Comparison of ENCODE assay signal across 8 cellular contexts in genomic region chr9:34665381-34666250, GRCh38. TPM values are rescaled to one million over a fixed set of nuclear protein-coding genes. Genes with fewer than 3 reads are reported as not detected.
DNase-seq lines count a peak whose midpoint lies in the region; ATAC-seq and TF ChIP-seq lines count a peak whose summit lies in the region.

No MANE protein-coding gene starts in this region.

- no peaks in the 10 kb centered on the region for H3K9me3 Mint-ChIP-seq in activated CD4-positive, alpha-beta T cell treated with anti-CD3 and anti-CD28 coated beads, Interleukin-2, amount 10 ng/mL, durations not matched to agents 24 days and 14 days

- POLR2A ChIA-PET in AG04449 (lab: Yijun Ruan, JAX) = interaction anchor here (1.2 to 2.1 kb wide), 3 partner anchors 10 to 19 kb away, joined by 5 to 11 read pairs (median 8); partner anchors contain the start of genes GALT and IL11RA

- no peaks in the 10 kb centered on the region for H3K27me3 ChIP-seq in layer of hippocampus (ENCODE audit: control insufficient read depth, insufficient read depth, low read length)

- H3K4me3 Mint-ChIP-seq in activated CD4-positive, alpha-beta T cell treated with anti-CD3 and anti-CD28 coated beads, Interleukin-2, amount 10 ng/mL, durations not matched to agents 24 days and 14 days = peak overlapping the region; percentile 91

- peak; percentile 72 for ATAC-seq in HG03432 (IDR thresholded peaks at IDR 0.05; ENCODE audit: unreplicated experiment)

- DNase-seq in AG04449 (ENCODE audit: low read depth, low spot score) = peak; percentile 65
- peak; percentile 78 for DNase-seq in GM19238 (ENCODE audit: insufficient read length, low spot score)
- peak; percentile 83 for DNase-seq in NCI-H510A treated with DMSO at 0.1 percent for 48 hours (lab: John Stamatoyannopoulos, UW)
- peak; percentile 97 for DNase-seq in activated CD4-positive, alpha-beta T cell treated with anti-CD3 and anti-CD28 coated beads, Interleukin-2, amount 10 ng/mL, durations not matched to agents 24 days and 14 days
- peak; percentile 79 to 81 for DNase-seq in stimulated activated CD4-positive, alpha-beta T cell treated with anti-CD3 and anti-CD28 coated beads, Interleukin-15, amount 100 ng/mL, for 48 hours (ENCODE audit: low read depth in 2 of 2)

- H3K4me3 ChIP-seq in AG04449 (ENCODE audit: low read depth, low read length) = peak overlapping the region; percentile 92

- no peaks in the 10 kb centered on the region for H3K27me3 Mint-ChIP-seq in activated CD4-positive, alpha-beta T cell treated with anti-CD3 and anti-CD28 coated beads, Interleukin-2, amount 10 ng/mL, durations not matched to agents 24 days and 14 days

- CTCF ChIA-PET in AG04449 (lab: Yijun Ruan, JAX) = interaction anchor here (1.2 to 8.4 kb wide), 11 partner anchors 10 to 37 kb away, joined by 3 to 153 read pairs (median 8); partner anchors contain the start of genes GALT, IL11RA and SIGMAR1

- H3K27ac ChIP-seq in cingulate gyrus (ENCODE audit: low read depth, low read length) (peak overlapping the region; percentile 99), layer of hippocampus (ENCODE audit: low read depth, low read length) (peak overlapping the region; percentile 97)

- peaks cover 45% of the 10 kb centered on the region for H3K4me1 Mint-ChIP-seq in activated CD4-positive, alpha-beta T cell treated with anti-CD3 and anti-CD28 coated beads, Interleukin-2, amount 10 ng/mL, durations not matched to agents 24 days and 14 days

- TF ChIP-seq CTCF in AG04449 (IDR thresholded peaks at IDR 0.05; ENCODE audit: insufficient read depth, low read length, missing control alignments) = no peak

- peaks cover 25% of the 10 kb centered on the region for H3K36me3 Mint-ChIP-seq in activated CD4-positive, alpha-beta T cell treated with anti-CD3 and anti-CD28 coated beads, Interleukin-2, amount 10 ng/mL, durations not matched to agents 24 days and 14 days (ENCODE audit: low read depth)

- intact Hi-C loops in activated CD4-positive, alpha-beta T cell treated with anti-CD3 and anti-CD28 coated beads, Interleukin-2, amount 10 ng/mL, durations not matched to agents 24 days and 14 days (cut with micrococcal nuclease) = loop anchor here (1.0 to 2.0 kb wide), 4 partner anchors 19 to 53 kb away; partner anchors contain the start of genes GALT, RPP25L and SIGMAR1

- H3K27ac Mint-ChIP-seq in activated CD4-positive, alpha-beta T cell treated with anti-CD3 and anti-CD28 coated beads, Interleukin-2, amount 10 ng/mL, durations not matched to agents 24 days and 14 days = peak overlapping the region; percentile 90

RNA-seq across cellular contexts. Expression of gene CCL27, which starts 3.2 kb away (rescaled TPM):
- 0.52 and 0.70 TPM in 2 replicates for total RNA-seq in activated CD4-positive, alpha-beta T cell treated with anti-CD3 and anti-CD28 coated beads, Interleukin-2, amount 10 ng/mL, durations not matched to agents 24 days and 14 days

RNA-seq across cellular contexts. Expression of gene IL11RA, which starts 13.6 kb away (rescaled TPM):
- total RNA-seq in activated CD4-positive, alpha-beta T cell treated with anti-CD3 and anti-CD28 coated beads, Interleukin-2, amount 10 ng/mL, durations not matched to agents 24 days and 14 days = 29.7 and 34.4 TPM in 2 replicates

RNA-seq across cellular contexts. Expression of gene GALT, which starts 19.1 kb away (rescaled TPM):
- total RNA-seq in activated CD4-positive, alpha-beta T cell treated with anti-CD3 and anti-CD28 coated beads, Interleukin-2, amount 10 ng/mL, durations not matched to agents 24 days and 14 days = 68.9 and 73.4 TPM in 2 replicates

RNA-seq across cellular contexts. Expression of gene CCL19, which starts 25.5 kb away (rescaled TPM):
- total RNA-seq in activated CD4-positive, alpha-beta T cell treated with anti-CD3 and anti-CD28 coated beads, Interleukin-2, amount 10 ng/mL, durations not matched to agents 24 days and 14 days = not detected in 2 replicates

RNA-seq across cellular contexts. Expression of gene SIGMAR1, which starts 28.0 kb away (rescaled TPM):
- total RNA-seq in activated CD4-positive, alpha-beta T cell treated with anti-CD3 and anti-CD28 coated beads, Interleukin-2, amount 10 ng/mL, durations not matched to agents 24 days and 14 days = 117 and 128 TPM in 2 replicates

Comparison
In these comparisons a context has a peak if more than half of its experiments do, and no peak if none do; other contexts are left out.
1. Peak in every context shown above with its lines: DNase-seq, ATAC-seq, H3K4me3 ChIP-seq and H3K27ac ChIP-seq.